Comparison of ENCODE assay signal across 17 cellular contexts in the genomic region with DNA sequence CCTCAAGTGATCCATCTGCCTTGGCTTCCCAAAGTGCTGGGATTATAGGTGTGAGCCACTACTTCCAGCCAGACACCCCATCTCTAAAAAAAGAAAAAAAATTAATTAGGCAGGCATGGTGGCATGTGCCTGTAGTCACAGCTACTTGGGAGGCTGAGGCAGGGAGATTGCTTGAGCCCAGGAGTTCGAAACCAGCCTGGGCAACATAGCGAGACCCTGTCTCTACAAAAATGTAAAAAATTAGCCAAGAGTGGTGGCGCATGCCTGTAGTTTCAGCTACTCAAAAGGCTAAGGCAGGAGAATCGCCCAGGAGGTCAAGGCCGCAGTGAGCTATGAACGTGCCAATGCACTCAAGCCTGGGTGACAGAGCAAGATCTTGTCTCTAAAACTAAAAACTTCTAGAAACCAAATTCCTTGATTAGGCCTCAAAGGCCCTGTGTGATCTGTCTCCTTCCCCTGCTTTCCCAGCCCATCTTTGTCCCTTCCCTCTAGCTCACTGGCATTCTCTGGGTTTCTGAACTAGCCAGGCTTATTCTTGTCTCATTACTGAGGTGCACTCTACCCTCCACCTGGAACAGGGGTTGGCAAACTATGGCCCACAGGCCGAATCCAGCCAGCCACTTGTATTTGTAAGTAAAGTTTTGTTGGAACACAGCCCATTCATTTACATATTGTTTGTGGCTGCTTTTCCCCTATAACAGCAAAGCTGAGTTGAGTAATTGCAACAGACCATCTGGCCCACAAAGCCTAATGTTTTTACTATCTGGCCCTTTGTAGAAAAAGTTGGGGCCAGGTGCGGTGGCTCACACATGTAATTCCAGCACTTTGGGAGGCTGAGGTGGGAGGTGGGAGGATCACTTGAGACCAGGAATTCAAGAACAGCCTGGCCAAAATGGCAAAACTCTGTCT. TPM values are rescaled to one million over a fixed set of nuclear protein-coding genes. Genes with fewer than 3 reads are reported as not detected.
A peak's percentile ranks its signal among the peaks of the same experiment; 100 is the strongest.
DNase-seq lines count a peak whose midpoint lies in the region; ATAC-seq and TF ChIP-seq lines count a peak whose summit lies in the region.
"Had no signal": no experiment of that assay in that cellular context is flagged by ENCODE, and none has a peak within 500 bp of the region (broad histone marks: within the 10 kb centered on the region; RNA-seq: fewer than 3 reads in every experiment).

No MANE protein-coding gene starts in this region.

- H3K27ac Mint-ChIP-seq in nephron: peak overlapping the region in 2 of 3 experiments; percentile 8 to 93

- no peaks in the 10 kb centered on the region for H3K4me1 Mint-ChIP-seq in nephron

- ATAC-seq in GM19328 (IDR thresholded peaks at IDR 0.05; ENCODE audit: unreplicated experiment): no peak
- ATAC-seq in GM19395 (IDR thresholded peaks at IDR 0.05; ENCODE audit: unreplicated experiment): no peak
- ATAC-seq in upper lobe of left lung (ENCODE audit: low FRiP score in 2 of 2): no peak
- ATAC-seq: Panc1, right cardiac atrium had no signal

- TF ChIP-seq CTCF in nephron (IDR thresholded peaks at IDR 0.05; ENCODE audit: unreplicated experiment in 3 of 3): no peak
- no peak for TF ChIP-seq CTCF in upper lobe of left lung (IDR thresholded peaks at IDR 0.05)

- DNase-seq in GF-D8 (lab: John Stamatoyannopoulos, UW) (peak; percentile 63), M059J (ENCODE audit: low read depth) (peak; percentile 21), adipocyte (ENCODE audit: low read depth) (peak; percentile 19), upper lobe of left lung (no peak)
- DNase-seq: amygdala, dermis blood vessel endothelial cell, DMS153, NCI-H187 treated with DMSO at 0.1 percent for 48 hours, T1000 had no signal

- H3K36me3 Mint-ChIP-seq in nephron (ENCODE audit: low read depth): peaks cover 9% of the 10 kb centered on the region

- H3K9me3 ChIP-seq in adipocyte (ENCODE audit: control insufficient read depth, low read length): no peaks in the 10 kb centered on the region
- no peaks in the 10 kb centered on the region for H3K9me3 ChIP-seq in upper lobe of left lung
- H3K9me3 ChIP-seq: testis had no signal

- H3K27me3 Mint-ChIP-seq in nephron (ENCODE audit: low read depth): no peaks in the 10 kb centered on the region

- no peaks in the 10 kb centered on the region for H3K9me3 Mint-ChIP-seq in nephron

- no peak for TF ChIP-seq EP300 in upper lobe of left lung (IDR thresholded peaks at IDR 0.05)

- peak overlapping the region in 2 of 4 donors; percentile 19 to 30 for H3K27ac ChIP-seq in upper lobe of left lung

- WGBS in upper lobe of left lung, 2 donors: 83 to 87% methylated on average over 8 of the region's 8 CpGs

- H3K4me3 ChIP-seq in adipocyte (ENCODE audit: low read length): no peak overlapping the region
- no peak overlapping the region for H3K4me3 ChIP-seq in upper lobe of left lung
- H3K4me3 ChIP-seq: testis had no signal

- H3K4me1 ChIP-seq in adipocyte (ENCODE audit: control insufficient read depth, insufficient read depth, low read length): peaks cover 5% of the 10 kb centered on the region
- H3K4me1 ChIP-seq in upper lobe of left lung: peaks cover 11 to 28% (median 18%) of the 10 kb centered on the region in 4 donors

- H3K9ac ChIP-seq in adipocyte (ENCODE audit: low read length): no peak overlapping the region

- H3K36me3 ChIP-seq in adipocyte (ENCODE audit: control insufficient read depth, insufficient read depth, low read length, severe bottlenecking) (no peaks in the 10 kb centered on the region), upper lobe of left lung (no peaks in the 10 kb centered on the region)

- TF ChIP-seq POLR2A in upper lobe of left lung (IDR thresholded peaks at IDR 0.05): no peak

- H3K27me3 ChIP-seq in adipocyte (replicated peaks; ENCODE audit: control insufficient read depth, insufficient read depth, low read length): no peaks in the 10 kb centered on the region
- no peaks in the 10 kb centered on the region for H3K27me3 ChIP-seq in upper lobe of left lung
- H3K27me3 ChIP-seq: testis had no signal

- H3K4me3 Mint-ChIP-seq in nephron: no peak overlapping the region

RNA-seq across cellular contexts. Expression of a gene that starts 17.2 kb away (rescaled TPM):
- 7.7 and 13.5 TPM in 2 replicates for total RNA-seq in M059J (2014; rRNA removed; shearing (Covaris generic))
- 100 to 1,000 TPM in 1 of 6 donors, 10 to 100 TPM in 5; 36.6 to 193 (median 52.2) TPM for total RNA-seq in upper lobe of left lung

RNA-seq across cellular contexts. Expression of a gene that starts 18.6 kb away (rescaled TPM):
- total RNA-seq in M059J (2014; rRNA removed; shearing (Covaris generic)): 28.8 and 47.2 TPM in 2 replicates
- 10 to 100 TPM; 11.5 to 25.2 (median 17.6) TPM for total RNA-seq in upper lobe of left lung

RNA-seq across cellular contexts. Expression of a gene that starts 18.8 kb away (rescaled TPM):
- total RNA-seq in M059J (2014; rRNA removed; shearing (Covaris generic)): 21.3 and 43.1 TPM in 2 replicates
- total RNA-seq in upper lobe of left lung: 10 to 100 TPM; 43.3 to 81.5 (median 58.9) TPM

RNA-seq across cellular contexts. Expression of a gene that starts 54.6 kb away (rescaled TPM):
- total RNA-seq in M059J (2014; rRNA removed; shearing (Covaris generic)): not detected in 2 replicates
- total RNA-seq in upper lobe of left lung: 10 to 100 TPM in 3 of 6 donors, 1 to 10 TPM in 2, under 1 TPM in 1; 0.97 to 34.1 (median 15.4) TPM
- total RNA-seq: dermis blood vessel endothelial cell, frontal cortex, HT1080, right cardiac atrium had no signal

Comparison
In these comparisons a context has a peak if more than half of its experiments do, and no peak if none do; other contexts are left out.
1. DNase-seq: peak in GF-D8 (single experiment), M059J (single experiment) and adipocyte (single experiment); none in upper lobe of left lung (0 of 2).